In the genomic region with DNA sequence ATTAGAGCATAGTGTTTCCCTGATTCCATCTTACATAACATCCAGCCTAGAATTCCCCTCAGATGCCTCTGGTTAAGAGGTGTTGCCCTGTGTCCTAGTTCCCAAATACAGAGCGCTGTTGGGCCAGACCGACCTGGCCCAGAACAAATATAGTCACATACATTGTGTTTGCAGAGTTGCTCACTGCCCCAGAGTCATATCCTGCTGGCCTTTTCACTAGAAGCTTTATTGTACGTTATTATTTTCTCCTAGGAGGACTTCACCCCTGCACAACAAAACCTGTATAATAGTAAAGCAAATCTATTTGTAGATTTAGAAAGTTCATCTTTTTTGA, we compare ENCODE assay signal across 1 cellular context.
TF ChIP-seq lines count a peak whose summit lies in the region.

No MANE protein-coding gene starts in this region.

TF ChIP-seq in HepG2, 621 proteins besides CTCF, POLR2A, EP300 and RAD21 (continued from another document):
- TF ChIP-seq RERE (CRISPR knock-in tag; IDR thresholded peaks at IDR 0.05; ENCODE audit: low read depth): no peak
- no peak for TF ChIP-seq XRCC5 (optimal IDR thresholded peaks at IDR 0.05; ENCODE audit: low read length)
- peak; percentile 77 for TF ChIP-seq FOSL2 (CRISPR knock-in tag; IDR thresholded peaks at IDR 0.05)
- peak; percentile 93 for TF ChIP-seq ZNF121 (CRISPR knock-in tag; IDR thresholded peaks at IDR 0.05)
